18 cellular contexts compared by ENCODE assay signal in genomic region chr18:63264871-63265270, GRCh38. TPM values are rescaled to one million over a fixed set of nuclear protein-coding genes. Genes with fewer than 3 reads are reported as not detected.
DNase-seq lines count a peak whose midpoint lies in the region; ATAC-seq and TF ChIP-seq lines count a peak whose summit lies in the region.
"Had no signal": no experiment of that assay in that cellular context is flagged by ENCODE, and none has a peak within 500 bp of the region (broad histone marks: within the 10 kb centered on the region; RNA-seq: fewer than 3 reads in every experiment).

No MANE protein-coding gene starts in this region.

- H3K4me1 ChIP-seq in sigmoid colon: peaks cover 0 to 38% (median 19%) of the 10 kb centered on the region in 4 donors
- peaks cover 15% of the 10 kb centered on the region for H3K4me1 ChIP-seq in ovary (ENCODE audit: insufficient read depth)

- WGBS in sigmoid colon, 2 donors: 53 to 84% methylated on average over 9 of the region's 9 CpGs
- 93 to 97% (median 94%) methylated on average over 9 of the region's 9 CpGs for WGBS in ovary, 3 donors

- H3K9me3 ChIP-seq in sigmoid colon (no peaks in the 10 kb centered on the region), ovary (no peaks in the 10 kb centered on the region)
- H3K9me3 ChIP-seq: left ventricle myocardium inferior, prostate gland, suprapubic skin had no signal

- DNase-seq in DMS53 (lab: John Stamatoyannopoulos, UW) (peak; percentile 99), NCI-H1417 (lab: John Stamatoyannopoulos, UW) (peak; percentile 81 to 96 (median 94)), NCI-H345 treated with DMSO at 0.1 percent for 48 hours (lab: John Stamatoyannopoulos, UW; ENCODE audit: unreplicated experiment) (peak; percentile 91), left lobe of liver (ENCODE audit: low spot score) (no peak), sigmoid colon (no peak), ecto neural progenitor cell (ENCODE audit: low spot score) (no peak), ovary (no peak)
- no peak for DNase-seq in stimulated activated naive CD4-positive, alpha-beta T cell (lab: John Stamatoyannopoulos, UW)
- DNase-seq: activated CD4-positive, alpha-beta T cell treated with anti-CD3 and anti-CD28 coated beads, Interleukin-2, amount 10 ng/mL, durations not matched to agents 24 days and 14 days; caudate nucleus; GM23248; KBM-7; left ventricle myocardium inferior; naive B cell; NCI-H1694 had no signal

- H3K4me3 ChIP-seq in sigmoid colon (no peak overlapping the region), ovary (no peak overlapping the region)
- H3K4me3 ChIP-seq: GM23248, left ventricle myocardium inferior, prostate gland, SK-N-MC, suprapubic skin had no signal

- intact Hi-C loops in sigmoid colon (cut with DNase I) (no loop called here), ovary (cut with DNase I) (loop anchor here in 2 of 4 donors (10.0 kb wide), 1 partner anchor 50 kb away; the partner anchor contains the start of gene BCL2 (in 2 of the 2))

- no peaks in the 10 kb centered on the region for H3K27me3 ChIP-seq in sigmoid colon
- H3K27me3 ChIP-seq in ovary: no peaks in the 10 kb centered on the region
- H3K27me3 ChIP-seq: suprapubic skin had no signal

- no peak for TF ChIP-seq POLR2A in sigmoid colon (IDR thresholded peaks at IDR 0.05)
- no peak for TF ChIP-seq POLR2A in ovary (IDR thresholded peaks at IDR 0.05)

- H3K36me3 ChIP-seq in sigmoid colon (no peaks in the 10 kb centered on the region), ovary (no peaks in the 10 kb centered on the region)
- H3K36me3 ChIP-seq: left ventricle myocardium inferior, prostate gland, suprapubic skin had no signal

- TF ChIP-seq EP300 in sigmoid colon (IDR thresholded peaks at IDR 0.05): no peak
- TF ChIP-seq EP300 in ovary (IDR thresholded peaks at IDR 0.05): no peak

- no peak for TF ChIP-seq CTCF in sigmoid colon (IDR thresholded peaks at IDR 0.05)
- TF ChIP-seq CTCF in ovary (IDR thresholded peaks at IDR 0.05): no peak

- peak overlapping the region in 1 of 4 donors; percentile 73 for H3K27ac ChIP-seq in sigmoid colon
- H3K27ac ChIP-seq in ovary: no peak overlapping the region
- H3K27ac ChIP-seq: GM23248, left ventricle myocardium inferior, prostate gland, SK-N-MC, suprapubic skin had no signal

- peak; percentile 28 for ATAC-seq in left lobe of liver

RNA-seq across cellular contexts. Expression of gene BCL2, which starts 54.7 kb away (rescaled TPM):
- total RNA-seq in left lobe of liver: 1.0 TPM
- total RNA-seq in sigmoid colon: 10 to 100 TPM; 11.3 to 25.7 (median 18.1) TPM
- 1 to 10 TPM; 2.8 to 9.7 (median 3.6) TPM for polyA plus RNA-seq in sigmoid colon
- total RNA-seq in ovary: 10 to 100 TPM; 32.6 to 43.9 (median 36.8) TPM
- polyA plus RNA-seq in ovary: 10 to 100 TPM; 13.7 to 24.0 TPM

Comparison
In these comparisons a context has a peak if more than half of its experiments do, and no peak if none do; other contexts are left out.
1. DNase-seq: peak in DMS53 (single experiment), NCI-H1417 (3 of 3) and NCI-H345 treated with DMSO at 0.1 percent for 48 hours (single experiment); none in left lobe of liver (single experiment), sigmoid colon (single experiment), ecto neural progenitor cell (single experiment), ovary (0 of 5) and stimulated activated naive CD4-positive, alpha-beta T cell (0 of 6).